Comparison of ENCODE assay signal across 11 cellular contexts in the genomic region with DNA sequence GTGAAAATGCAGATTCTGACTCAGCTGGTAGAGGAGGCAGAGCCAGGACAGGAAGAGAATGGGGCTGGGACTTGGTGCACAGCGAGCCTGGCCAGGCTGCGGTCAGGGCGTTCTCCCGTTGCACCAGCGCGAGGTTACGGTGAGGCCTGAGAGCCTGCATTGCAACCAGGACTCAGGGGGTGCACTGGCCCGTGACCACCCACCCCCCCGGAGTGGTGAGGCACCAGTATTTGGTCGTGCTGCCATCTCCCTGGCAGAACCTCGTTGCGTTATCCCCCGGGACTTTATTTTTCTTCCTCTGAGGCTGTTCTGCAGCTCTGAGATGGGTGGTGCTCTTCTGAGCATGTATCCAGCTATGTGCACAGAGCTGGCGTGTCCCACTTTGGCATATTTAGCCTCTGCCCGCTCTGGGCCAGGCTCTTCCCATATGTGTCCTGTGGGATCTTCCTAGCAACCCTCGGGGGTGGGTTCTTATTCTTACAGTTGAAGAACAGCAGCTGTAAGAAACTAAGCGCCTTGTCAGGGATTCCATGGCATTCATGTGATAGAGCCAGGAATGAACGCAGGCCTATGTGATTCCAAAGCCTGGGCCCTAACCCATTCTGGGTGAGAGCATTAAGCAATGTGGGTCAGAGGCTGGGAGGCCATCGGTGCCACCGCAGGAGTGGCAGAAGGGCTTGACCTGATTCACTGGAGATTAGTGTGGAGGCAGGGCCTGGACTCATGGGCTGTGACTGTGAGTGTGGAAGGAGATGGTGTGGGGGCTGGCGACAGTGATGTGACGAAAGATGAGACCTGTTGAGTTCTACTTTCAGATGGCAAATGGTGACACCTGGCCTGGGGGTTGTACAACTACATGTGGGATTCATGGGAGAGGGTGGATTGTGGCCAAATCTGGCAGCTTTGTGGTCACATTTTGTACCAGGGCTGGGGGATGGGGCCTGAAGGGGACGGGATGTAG. TPM values are rescaled to one million over a fixed set of nuclear protein-coding genes. Genes with fewer than 3 reads are reported as not detected.
A peak's percentile ranks its signal among the peaks of the same experiment; 100 is the strongest.
DNase-seq lines count a peak whose midpoint lies in the region; ATAC-seq and TF ChIP-seq lines count a peak whose summit lies in the region.
"Had no signal": no experiment of that assay in that cellular context is flagged by ENCODE, and none has a peak within 500 bp of the region (broad histone marks: within the 10 kb centered on the region; RNA-seq: fewer than 3 reads in every experiment).

No MANE protein-coding gene starts in this region.

- no peaks in the 10 kb centered on the region for H3K9me3 ChIP-seq in Loucy (ENCODE audit: insufficient read depth, low read depth, low read length)
- no peaks in the 10 kb centered on the region for H3K9me3 ChIP-seq in aorta (ENCODE audit: control insufficient read depth, low read length)

- H3K27me3 ChIP-seq in Loucy (ENCODE audit: insufficient read depth, low read length, poor library complexity, severe bottlenecking) (peaks cover 50% of the 10 kb centered on the region), aorta (ENCODE audit: control insufficient read depth in 1 of 2, insufficient read depth in 2 of 2, low read length in 1 of 2) (no peaks in the 10 kb centered on the region)

- 76 to 78% methylated on average over 23 of the region's 23 CpGs for WGBS in aorta, 2 donors

- no peak overlapping the region for H3K27ac ChIP-seq in aorta (ENCODE audit: low read depth in 1 of 2, low read length in 2 of 2)

- H3K9ac ChIP-seq in Loucy (ENCODE audit: low read depth, low read length, poor library complexity, severe bottlenecking) = no peak overlapping the region

- ATAC-seq in left ventricle myocardium superior = no peak
- ATAC-seq in Right ventricle myocardium superior (ENCODE audit: poor library complexity) = no peak
- no peak for ATAC-seq in aorta (ENCODE audit: low FRiP score)
- ATAC-seq: HCT116 had no signal

- TF ChIP-seq CTCF in Loucy (conservative IDR thresholded peaks at IDR 0.05; ENCODE audit: low read length) = no peak

- no peak overlapping the region for H2AFZ ChIP-seq in Loucy (ENCODE audit: low read length)

- H3K4me3 ChIP-seq in Loucy (ENCODE audit: low read length, poor library complexity, severe bottlenecking) (peak overlapping the region; percentile 6), aorta (ENCODE audit: low read length in 2 of 2) (no peak overlapping the region)
- H3K4me3 ChIP-seq: lung had no signal

- H3K9me2 ChIP-seq in Loucy (replicated peaks; ENCODE audit: low read depth, low read length) = no peaks in the 10 kb centered on the region

- no peaks in the 10 kb centered on the region for H3F3A ChIP-seq in Loucy (ENCODE audit: low read depth)

- intact Hi-C loops in left ventricle myocardium superior (cut with micrococcal nuclease) = loop anchor here (10.0 kb wide), 1 partner anchor 61 kb away; no protein-coding TSS in a partner anchor
- intact Hi-C loops in Right ventricle myocardium superior (cut with DNase I) = loop anchor here (10.0 kb wide), 1 partner anchor 331 kb away; a partner anchor contains a TSS
- intact Hi-C loops in aorta (cut with DNase I) = no loop called here

- peaks cover 64% of the 10 kb centered on the region for H4K20me1 ChIP-seq in Loucy (ENCODE audit: insufficient read depth, low read length, poor library complexity, severe bottlenecking)

- DNase-seq in left ventricle myocardium superior (peak; percentile 27), Right ventricle myocardium superior (no peak), glomerular visceral epithelial cell (ENCODE audit: extremely low spot score) (peak; percentile 77), aorta (peak; percentile 34 to 68), NCI-H1092 treated with DMSO at 0.1 percent for 48 hours (lab: John Stamatoyannopoulos, UW) (no peak), OCI-M1 (lab: John Stamatoyannopoulos, UW) (no peak)
- DNase-seq in effector CD4-positive, alpha-beta T cell = no peak
- DNase-seq: NCI-H146 had no signal

- peak overlapping the region; percentile 84 for H3K4me2 ChIP-seq in Loucy (ENCODE audit: low read depth, low read length, poor library complexity, severe bottlenecking)

- H3K4me1 ChIP-seq in Loucy (ENCODE audit: insufficient read depth, low read length, poor library complexity, severe bottlenecking) (peaks cover 23% of the 10 kb centered on the region), aorta (ENCODE audit: control insufficient read depth in 1 of 2, insufficient read depth in 2 of 2, low read length in 2 of 2) (no peaks in the 10 kb centered on the region)

- no peaks in the 10 kb centered on the region for H3K36me3 ChIP-seq in Loucy (ENCODE audit: insufficient read depth, low read length)
- no peaks in the 10 kb centered on the region for H3K36me3 ChIP-seq in aorta (ENCODE audit: control insufficient read depth in 1 of 2, insufficient read depth in 2 of 2, low read length in 1 of 2)

- H3K79me2 ChIP-seq in Loucy (ENCODE audit: insufficient read depth, low read length) = peaks cover 15% of the 10 kb centered on the region; the same call in 1 of the 2 replicates

RNA-seq across cellular contexts. Expression of a gene that starts 3.1 kb away (rescaled TPM):
- 34.6 TPM for total RNA-seq in left ventricle myocardium superior
- total RNA-seq in Right ventricle myocardium superior = 35.5 TPM
- 10 to 100 TPM; 18.1 to 19.2 TPM for total RNA-seq in aorta
- polyA plus RNA-seq in aorta = 1 to 10 TPM; 6.5 to 8.4 TPM

RNA-seq across cellular contexts. Expression of a gene that starts 21.6 kb away (rescaled TPM):
- total RNA-seq in left ventricle myocardium superior = 62.7 TPM
- total RNA-seq in Right ventricle myocardium superior = 60.2 TPM
- total RNA-seq in aorta = 10 to 100 TPM; 16.1 to 22.0 TPM
- polyA plus RNA-seq in aorta = 10 to 100 TPM; 11.1 to 21.2 TPM

Comparison
In these comparisons a context has a peak if more than half of its experiments do, and no peak if none do; other contexts are left out.
1. DNase-seq: peak in left ventricle myocardium superior (single experiment), glomerular visceral epithelial cell (single experiment) and aorta (2 of 2); none in Right ventricle myocardium superior (single experiment), effector CD4-positive, alpha-beta T cell (single experiment), NCI-H1092 treated with DMSO at 0.1 percent for 48 hours (single experiment) and OCI-M1 (single experiment).
2. intact Hi-C loops: an anchor here in left ventricle myocardium superior (10.0 kb wide) and Right ventricle myocardium superior (10.0 kb wide); none called in aorta.